Comparison of ENCODE assay signal across 13 cellular contexts in genomic region chr7:34240450-34240849, GRCh38.
DNase-seq lines count a peak whose midpoint lies in the region; TF ChIP-seq lines count a peak whose summit lies in the region.
"Had no signal": no experiment of that assay in that cellular context is flagged by ENCODE, and none has a peak within 500 bp of the region (broad histone marks: within the 10 kb centered on the region; RNA-seq: fewer than 3 reads in every experiment).

No MANE protein-coding gene starts in this region.

- H3F3A ChIP-seq in SK-N-SH (replicated peaks; ENCODE audit: insufficient read depth): peaks cover 6% of the 10 kb centered on the region

- POLR2A ChIA-PET in SK-N-SH (lab: Yijun Ruan, JAX): no interaction called here

- no peak overlapping the region for H3K4me2 ChIP-seq in SK-N-SH
- H3K4me2 ChIP-seq: BLaER1 treated with 17β-estradiol and CSF1 and Interleukin-3, amounts not matched to agents 10 nM and 100 nM had no signal

- H3K27me3 ChIP-seq in SK-N-SH (ENCODE audit: insufficient read depth): no peaks in the 10 kb centered on the region
- no peaks in the 10 kb centered on the region for H3K27me3 ChIP-seq in esophagus squamous epithelium
- H3K27me3 ChIP-seq: BLaER1 treated with 17β-estradiol and CSF1 and Interleukin-3, amounts not matched to agents 10 nM and 100 nM had no signal

- intact Hi-C loops in esophagus squamous epithelium (cut with DNase I): no loop called here

- H3K4me3 ChIP-seq in SK-N-SH (ENCODE audit: low read depth in 2 of 2, low read length in 1 of 2): no peak overlapping the region
- H3K4me3 ChIP-seq in fibroblast of the aortic adventitia (ENCODE audit: low read depth, low read length): no peak overlapping the region
- no peak overlapping the region for H3K4me3 ChIP-seq in esophagus squamous epithelium
- H3K4me3 ChIP-seq: BLaER1 treated with 17β-estradiol and CSF1 and Interleukin-3, amounts not matched to agents 10 nM and 100 nM had no signal

- no peaks in the 10 kb centered on the region for H3K79me2 ChIP-seq in SK-N-SH (ENCODE audit: insufficient read depth)

- H2AFZ ChIP-seq in SK-N-SH (ENCODE audit: low read depth): peak overlapping the region; percentile 25; the same call in 1 of the 2 replicates

- DNase-seq in NCI-H82 (lab: John Stamatoyannopoulos, UW) (peak; percentile 31), NCI-H82 treated with DMSO at 0.1 percent for 48 hours (lab: John Stamatoyannopoulos, UW; ENCODE audit: unreplicated experiment) (no peak), SK-N-SH (no peak), fibroblast of the aortic adventitia (ENCODE audit: low read depth) (peak; percentile 4), esophagus squamous epithelium (lab: John Stamatoyannopoulos, UW) (no peak), NCI-H146 treated with DMSO at 0.1 percent for 48 hours (lab: John Stamatoyannopoulos, UW; ENCODE audit: unreplicated experiment) (no peak)
- DNase-seq in stimulated activated CD4-positive, alpha-beta T cell treated with anti-CD3 and anti-CD28 coated beads, Interleukin-4, amount 100 ng/mL, for 1 hour: no peak
- DNase-seq: ACHN; CD4-positive, CD25-positive, alpha-beta regulatory T cell; DMS53; GF-D8; H7 had no signal

- TF ChIP-seq CTCF in SK-N-SH (IDR thresholded peaks at IDR 0.05) (no peak), fibroblast of the aortic adventitia (IDR thresholded peaks at IDR 0.05; ENCODE audit: insufficient read depth, low read length) (no peak), esophagus squamous epithelium (IDR thresholded peaks at IDR 0.05) (no peak)

- H3K36me3 ChIP-seq in SK-N-SH (replicated peaks in 1 of 2; ENCODE audit: control insufficient read depth in 1 of 2, insufficient read depth in 2 of 2, low read length in 1 of 2) (no peaks in the 10 kb centered on the region), esophagus squamous epithelium (no peaks in the 10 kb centered on the region)
- H3K36me3 ChIP-seq: BLaER1 treated with 17β-estradiol and CSF1 and Interleukin-3, amounts not matched to agents 10 nM and 100 nM had no signal

- H3K9me2 ChIP-seq in SK-N-SH: no peaks in the 10 kb centered on the region

- H3K9me3 ChIP-seq in SK-N-SH (no peaks in the 10 kb centered on the region), esophagus squamous epithelium (no peaks in the 10 kb centered on the region)
- H3K9me3 ChIP-seq: BLaER1 treated with 17β-estradiol and CSF1 and Interleukin-3, amounts not matched to agents 10 nM and 100 nM had no signal

- WGBS in SK-N-SH (ENCODE audit: low lambda C conversion rate): 43% methylated on average over 3 of the region's 3 CpGs
- WGBS in esophagus squamous epithelium, 2 donors: 68 to 72% methylated on average over 3 of the region's 3 CpGs

- CTCF ChIA-PET in SK-N-SH (lab: Yijun Ruan, JAX): interaction anchor here (0.6 to 1.1 kb wide), 2 partner anchors 17 to 130 kb away, joined by 3 read pairs; no protein-coding TSS in a partner anchor

- no peaks in the 10 kb centered on the region for H4K20me1 ChIP-seq in SK-N-SH (ENCODE audit: insufficient read depth)
- H4K20me1 ChIP-seq: BLaER1 treated with 17β-estradiol and CSF1 and Interleukin-3, amounts not matched to agents 10 nM and 100 nM had no signal

- H3K27ac ChIP-seq in SK-N-SH (ENCODE audit: low read depth in 2 of 2, low read length in 1 of 2): no peak overlapping the region
- no peak overlapping the region for H3K27ac ChIP-seq in esophagus squamous epithelium
- H3K27ac ChIP-seq: BLaER1 treated with 17β-estradiol and CSF1 and Interleukin-3, amounts not matched to agents 10 nM and 100 nM had no signal

- no peak for TF ChIP-seq EP300 in SK-N-SH (IDR thresholded peaks at IDR 0.05; ENCODE audit: borderline replicate concordance in 1 of 2, low read depth in 1 of 2, low read length in 1 of 2)

- H3K9ac ChIP-seq in SK-N-SH: no peak overlapping the region
- H3K9ac ChIP-seq: BLaER1 treated with 17β-estradiol and CSF1 and Interleukin-3, amounts not matched to agents 10 nM and 100 nM had no signal

- no peak for TF ChIP-seq RAD21 in SK-N-SH (IDR thresholded peaks at IDR 0.05; ENCODE audit: low read length)

- peaks cover 0 to 9% of the 10 kb centered on the region in 2 experiments; a peak in 1 of 4 replicates for H3K4me1 ChIP-seq in SK-N-SH (ENCODE audit: control insufficient read depth in 1 of 2, insufficient read depth in 2 of 2, low read depth in 1 of 2, low read length in 1 of 2)
- H3K4me1 ChIP-seq in esophagus squamous epithelium: no peaks in the 10 kb centered on the region
- H3K4me1 ChIP-seq: BLaER1 treated with 17β-estradiol and CSF1 and Interleukin-3, amounts not matched to agents 10 nM and 100 nM had no signal

- TF ChIP-seq POLR2A in esophagus squamous epithelium (IDR thresholded peaks at IDR 0.05): no peak

TF ChIP-seq in SK-N-SH, 30 proteins besides CTCF, POLR2A, EP300 and RAD21:
- TF ChIP-seq, protein P1, sequence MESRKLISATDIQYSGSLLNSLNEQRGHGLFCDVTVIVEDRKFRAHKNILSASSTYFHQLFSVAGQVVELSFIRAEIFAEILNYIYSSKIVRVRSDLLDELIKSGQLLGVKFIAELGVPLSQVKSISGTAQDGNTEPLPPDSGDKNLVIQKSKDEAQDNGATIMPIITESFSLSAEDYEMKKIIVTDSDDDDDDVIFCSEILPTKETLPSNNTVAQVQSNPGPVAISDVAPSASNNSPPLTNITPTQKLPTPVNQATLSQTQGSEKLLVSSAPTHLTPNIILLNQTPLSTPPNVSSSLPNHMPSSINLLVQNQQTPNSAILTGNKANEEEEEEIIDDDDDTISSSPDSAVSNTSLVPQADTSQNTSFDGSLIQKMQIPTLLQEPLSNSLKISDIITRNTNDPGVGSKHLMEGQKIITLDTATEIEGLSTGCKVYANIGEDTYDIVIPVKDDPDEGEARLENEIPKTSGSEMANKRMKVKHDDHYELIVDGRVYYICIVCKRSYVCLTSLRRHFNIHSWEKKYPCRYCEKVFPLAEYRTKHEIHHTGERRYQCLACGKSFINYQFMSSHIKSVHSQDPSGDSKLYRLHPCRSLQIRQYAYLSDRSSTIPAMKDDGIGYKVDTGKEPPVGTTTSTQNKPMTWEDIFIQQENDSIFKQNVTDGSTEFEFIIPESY (IDR thresholded peaks at IDR 0.05; ENCODE audit: borderline replicate concordance, low read depth): no peak
- no peak for TF ChIP-seq RXRA (IDR thresholded peaks at IDR 0.05; ENCODE audit: borderline replicate concordance, low read depth)
- TF ChIP-seq FOXM1 (IDR thresholded peaks at IDR 0.05; ENCODE audit: low read depth): no peak
- TF ChIP-seq NFIC (IDR thresholded peaks at IDR 0.05; ENCODE audit: borderline replicate concordance): no peak

Comparison
In these comparisons a context has a peak if more than half of its experiments do, and no peak if none do; other contexts are left out.
1. DNase-seq: peak in NCI-H82 (single experiment) and fibroblast of the aortic adventitia (single experiment); none in NCI-H82 treated with DMSO at 0.1 percent for 48 hours (single experiment), SK-N-SH (single experiment), esophagus squamous epithelium (single experiment), NCI-H146 treated with DMSO at 0.1 percent for 48 hours (single experiment) and stimulated activated CD4-positive, alpha-beta T cell treated with anti-CD3 and anti-CD28 coated beads, Interleukin-4, amount 100 ng/mL, for 1 hour (single experiment).